In the genomic region with DNA sequence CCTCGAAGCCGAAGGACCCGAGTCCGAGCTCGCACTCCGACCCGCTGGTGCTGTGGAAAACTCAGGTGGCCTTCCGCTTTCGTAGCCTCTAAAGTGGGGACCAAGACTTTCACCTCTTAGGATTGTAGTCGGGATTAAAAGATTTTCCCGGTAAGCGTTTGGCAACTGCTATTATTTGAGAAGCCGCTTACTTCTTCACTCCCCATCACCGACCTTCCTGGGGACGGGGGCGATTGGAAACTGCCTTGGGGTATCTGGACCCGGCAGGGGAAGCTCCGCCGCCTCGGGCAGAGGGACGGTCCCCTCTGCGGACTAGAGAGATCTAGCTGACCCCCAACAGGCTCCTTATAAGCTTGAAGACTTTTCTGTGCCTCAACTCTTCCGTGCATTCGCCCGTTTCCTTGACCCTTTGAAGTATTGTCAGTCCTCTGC, we compare ENCODE assay signal across 8 cellular contexts. TPM values are rescaled to one million over a fixed set of nuclear protein-coding genes. Genes with fewer than 3 reads are reported as not detected.
A peak's percentile ranks its signal among the peaks of the same experiment; 100 is the strongest.
DNase-seq lines count a peak whose midpoint lies in the region; ATAC-seq lines count a peak whose summit lies in the region.

No MANE protein-coding gene starts in this region.

- ATAC-seq in activated CD8-positive, alpha-beta T cell treated with anti-CD3 and anti-CD28 coated beads, Interleukin-2, amount 10 ng/mL, durations not matched to agents 7 days and 5 days: no peak
- no peak for ATAC-seq in stimulated activated naive B cell treated with anti-CD40 and anti-IgM and Interleukin-4, amounts not matched to agents 10 μg/mL and 1 μg/mL and 100 μg/mL, for 72 hours (replicated peaks)
- ATAC-seq in HG02885 (IDR thresholded peaks at IDR 0.05; ENCODE audit: poor library complexity, unreplicated experiment): no peak
- no peak for ATAC-seq in HG03280 (IDR thresholded peaks at IDR 0.05; ENCODE audit: unreplicated experiment)
- ATAC-seq in HG02884 (IDR thresholded peaks at IDR 0.05; ENCODE audit: unreplicated experiment): no peak

- H3K9me3 Mint-ChIP-seq in activated CD8-positive, alpha-beta T cell treated with anti-CD3 and anti-CD28 coated beads, Interleukin-2, amount 10 ng/mL, durations not matched to agents 7 days and 5 days (ENCODE audit: insufficient read depth): no peaks in the 10 kb centered on the region
- H3K9me3 Mint-ChIP-seq in stimulated activated naive B cell treated with anti-CD40 and anti-IgM and Interleukin-4, amounts not matched to agents 10 μg/mL and 1 μg/mL and 100 μg/mL, for 72 hours: no peaks in the 10 kb centered on the region

- CTCF ChIA-PET in activated CD8-positive, alpha-beta T cell treated with anti-CD3 and anti-CD28 coated beads, Interleukin-2, amount 10 ng/mL, durations not matched to agents 7 days and 5 days (lab: Charles Lee): interaction anchor here (0.8 to 3.4 kb wide), 4 partner anchors 17 to 262 kb away, joined by 3 to 19 read pairs (median 4); a partner anchor contains a TSS

- H3K4me3 Mint-ChIP-seq in activated CD8-positive, alpha-beta T cell treated with anti-CD3 and anti-CD28 coated beads, Interleukin-2, amount 10 ng/mL, durations not matched to agents 7 days and 5 days: peak overlapping the region; percentile 89
- H3K4me3 Mint-ChIP-seq in stimulated activated naive B cell treated with anti-CD40 and anti-IgM and Interleukin-4, amounts not matched to agents 10 μg/mL and 1 μg/mL and 100 μg/mL, for 72 hours: peak overlapping the region; percentile 86 to 95

- H3K27me3 ChIP-seq in iPS-15b (ENCODE audit: control insufficient read depth, insufficient read depth, low read length): no peaks in the 10 kb centered on the region

- H3K9me3 ChIP-seq in iPS-15b (ENCODE audit: control insufficient read depth, insufficient read depth, low read length): no peaks in the 10 kb centered on the region

- peaks cover 10% of the 10 kb centered on the region for H3K27me3 Mint-ChIP-seq in activated CD8-positive, alpha-beta T cell treated with anti-CD3 and anti-CD28 coated beads, Interleukin-2, amount 10 ng/mL, durations not matched to agents 7 days and 5 days (ENCODE audit: low read depth)
- H3K27me3 Mint-ChIP-seq in stimulated activated naive B cell treated with anti-CD40 and anti-IgM and Interleukin-4, amounts not matched to agents 10 μg/mL and 1 μg/mL and 100 μg/mL, for 72 hours: no peaks in the 10 kb centered on the region

- peaks cover 13% of the 10 kb centered on the region for H3K4me1 ChIP-seq in iPS-15b (ENCODE audit: control insufficient read depth, insufficient read depth, low read length)

- H3K9ac ChIP-seq in iPS-15b (ENCODE audit: low read depth, low read length): peak overlapping the region; percentile 73

- H3K4me3 ChIP-seq in iPS-15b (ENCODE audit: low read depth, low read length): peak overlapping the region; percentile 91

- DNase-seq in NCI-H82 (lab: John Stamatoyannopoulos, UW): peak; percentile 48
- DNase-seq in NCI-H82 treated with DMSO at 0.1 percent for 48 hours (lab: John Stamatoyannopoulos, UW; ENCODE audit: unreplicated experiment): no peak
- DNase-seq in activated CD8-positive, alpha-beta T cell treated with anti-CD3 and anti-CD28 coated beads, Interleukin-2, amount 10 ng/mL, durations not matched to agents 7 days and 5 days: no peak
- DNase-seq in stimulated activated naive B cell treated with anti-CD40 and anti-IgM and Interleukin-4, amounts not matched to agents 10 μg/mL and 1 μg/mL and 100 μg/mL, for 72 hours: no peak

- peaks cover 19% of the 10 kb centered on the region for H3K36me3 Mint-ChIP-seq in activated CD8-positive, alpha-beta T cell treated with anti-CD3 and anti-CD28 coated beads, Interleukin-2, amount 10 ng/mL, durations not matched to agents 7 days and 5 days (ENCODE audit: low read depth)
- peaks cover 6 to 7% of the 10 kb centered on the region in 2 donors for H3K36me3 Mint-ChIP-seq in stimulated activated naive B cell treated with anti-CD40 and anti-IgM and Interleukin-4, amounts not matched to agents 10 μg/mL and 1 μg/mL and 100 μg/mL, for 72 hours

- POLR2A ChIA-PET in activated CD8-positive, alpha-beta T cell treated with anti-CD3 and anti-CD28 coated beads, Interleukin-2, amount 10 ng/mL, durations not matched to agents 7 days and 5 days (lab: Charles Lee): interaction anchor here (0.5 to 5.5 kb wide), 11 partner anchors 13 to 1451 kb away, joined by 3 to 146 read pairs (median 6); a partner anchor contains a TSS

- peak overlapping the region; percentile 74 for H3K27ac Mint-ChIP-seq in activated CD8-positive, alpha-beta T cell treated with anti-CD3 and anti-CD28 coated beads, Interleukin-2, amount 10 ng/mL, durations not matched to agents 7 days and 5 days
- peak overlapping the region; percentile 92 for H3K27ac Mint-ChIP-seq in stimulated activated naive B cell treated with anti-CD40 and anti-IgM and Interleukin-4, amounts not matched to agents 10 μg/mL and 1 μg/mL and 100 μg/mL, for 72 hours

- peaks cover 40% of the 10 kb centered on the region for H3K4me1 Mint-ChIP-seq in activated CD8-positive, alpha-beta T cell treated with anti-CD3 and anti-CD28 coated beads, Interleukin-2, amount 10 ng/mL, durations not matched to agents 7 days and 5 days (ENCODE audit: low read depth)
- peaks cover 11 to 38% of the 10 kb centered on the region in 2 donors for H3K4me1 Mint-ChIP-seq in stimulated activated naive B cell treated with anti-CD40 and anti-IgM and Interleukin-4, amounts not matched to agents 10 μg/mL and 1 μg/mL and 100 μg/mL, for 72 hours

- H3K36me3 ChIP-seq in iPS-15b (ENCODE audit: control insufficient read depth, insufficient read depth, low read length): no peaks in the 10 kb centered on the region

RNA-seq across cellular contexts. Expression of a gene that starts 0.7 kb away (rescaled TPM):
- total RNA-seq in activated CD8-positive, alpha-beta T cell treated with anti-CD3 and anti-CD28 coated beads, Interleukin-2, amount 10 ng/mL, durations not matched to agents 7 days and 5 days: 10 to 100 TPM; 54.6 to 55.9 TPM

RNA-seq across cellular contexts. Expression of a gene that starts 17.4 kb away (rescaled TPM):
- 10 to 100 TPM; 27.5 to 31.2 TPM for total RNA-seq in activated CD8-positive, alpha-beta T cell treated with anti-CD3 and anti-CD28 coated beads, Interleukin-2, amount 10 ng/mL, durations not matched to agents 7 days and 5 days
